8 cellular contexts compared by ENCODE assay signal in genomic region chr4:111937368-111937767, GRCh38.
DNase-seq lines count a peak whose midpoint lies in the region; ATAC-seq and TF ChIP-seq lines count a peak whose summit lies in the region.

No MANE protein-coding gene starts in this region.

- TF ChIP-seq CTCF in AG09319 (IDR thresholded peaks at IDR 0.05; ENCODE audit: low read depth, low read length), result peak; percentile 32
- peak; percentile 54; the same call in 1 of the 2 replicates for TF ChIP-seq CTCF in OCI-LY1 (IDR thresholded peaks at IDR 0.05; ENCODE audit: low read length)
- no peak for TF ChIP-seq CTCF in vagina (IDR thresholded peaks at IDR 0.05)
- TF ChIP-seq CTCF in tibial nerve (IDR thresholded peaks at IDR 0.05), result no peak

- TF ChIP-seq EP300 in tibial nerve (IDR thresholded peaks at IDR 0.05), result no peak

- H3K9ac ChIP-seq in OCI-LY1 (ENCODE audit: low read length), result no peak overlapping the region

- H3K27ac Mint-ChIP-seq in activated T-helper 2 cell treated with anti-CD3 and anti-CD28 coated beads, Interferon-gamma antibody, Interleukin-2, Interleukin-4, amounts not matched to agents 10 μg/mL and 5 μg/mL and 100 μg/mL, durations not matched to agents 14 hours and 24 hours and 36 hours, result no peak overlapping the region

- intact Hi-C loops in vagina (cut with DNase I), result no loop called here
- intact Hi-C loops in activated T-helper 2 cell treated with anti-CD3 and anti-CD28 coated beads, Interferon-gamma antibody, Interleukin-2, Interleukin-4, amounts not matched to agents 10 μg/mL and 5 μg/mL and 100 μg/mL, durations not matched to agents 14 hours and 24 hours and 36 hours (cut with micrococcal nuclease), result loop anchor here (10.0 kb wide), 1 partner anchor 293 kb away; no protein-coding TSS in a partner anchor

- no peaks in the 10 kb centered on the region for H3K9me3 Mint-ChIP-seq in activated T-helper 2 cell treated with anti-CD3 and anti-CD28 coated beads, Interferon-gamma antibody, Interleukin-2, Interleukin-4, amounts not matched to agents 10 μg/mL and 5 μg/mL and 100 μg/mL, durations not matched to agents 14 hours and 24 hours and 36 hours

- H3F3A ChIP-seq in OCI-LY1 (ENCODE audit: insufficient read depth, low read length), result no peaks in the 10 kb centered on the region

- H3K27me3 Mint-ChIP-seq in activated T-helper 2 cell treated with anti-CD3 and anti-CD28 coated beads, Interferon-gamma antibody, Interleukin-2, Interleukin-4, amounts not matched to agents 10 μg/mL and 5 μg/mL and 100 μg/mL, durations not matched to agents 14 hours and 24 hours and 36 hours (ENCODE audit: low read depth), result no peaks in the 10 kb centered on the region

- DNase-seq in AG09319 (ENCODE audit: extremely low read depth, low read depth), result peak; percentile 12
- DNase-seq in glomerular visceral epithelial cell (ENCODE audit: extremely low spot score), result peak; percentile 29
- DNase-seq in vagina (ENCODE audit: extremely low spot score in 2 of 2), result no peak
- DNase-seq in tibial nerve (ENCODE audit: low spot score in 2 of 2), result no peak
- DNase-seq in activated T-helper 2 cell treated with anti-CD3 and anti-CD28 coated beads, Interferon-gamma antibody, Interleukin-2, Interleukin-4, amounts not matched to agents 10 μg/mL and 5 μg/mL and 100 μg/mL, durations not matched to agents 14 hours and 24 hours and 36 hours (ENCODE audit: low spot score), result no peak

- H3K36me3 ChIP-seq in OCI-LY1 (ENCODE audit: insufficient read depth, low read length) (no peaks in the 10 kb centered on the region), vagina (no peaks in the 10 kb centered on the region), tibial nerve (no peaks in the 10 kb centered on the region)

- H3K9me2 ChIP-seq in OCI-LY1 (ENCODE audit: low read depth, low read length), result no peaks in the 10 kb centered on the region

- H3K9me3 ChIP-seq in OCI-LY1 (ENCODE audit: low read length), result no peaks in the 10 kb centered on the region
- no peaks in the 10 kb centered on the region for H3K9me3 ChIP-seq in vagina
- H3K9me3 ChIP-seq in tibial nerve, result no peaks in the 10 kb centered on the region

- no peak overlapping the region for H3K4me2 ChIP-seq in OCI-LY1 (ENCODE audit: low read length)

- no peaks in the 10 kb centered on the region for H4K20me1 ChIP-seq in OCI-LY1 (ENCODE audit: insufficient read depth, low read length)

- no peak overlapping the region for H2AFZ ChIP-seq in OCI-LY1 (ENCODE audit: low read length)

- H3K27ac ChIP-seq in OCI-LY1 (ENCODE audit: low read depth, low read length, poor library complexity, severe bottlenecking) (no peak overlapping the region), vagina (no peak overlapping the region), tibial nerve (no peak overlapping the region)

- no peaks in the 10 kb centered on the region for H3K36me3 Mint-ChIP-seq in activated T-helper 2 cell treated with anti-CD3 and anti-CD28 coated beads, Interferon-gamma antibody, Interleukin-2, Interleukin-4, amounts not matched to agents 10 μg/mL and 5 μg/mL and 100 μg/mL, durations not matched to agents 14 hours and 24 hours and 36 hours (ENCODE audit: low read depth)

- H3K4me1 ChIP-seq in OCI-LY1 (ENCODE audit: insufficient read depth, low read length, severe bottlenecking), result no peaks in the 10 kb centered on the region
- no peaks in the 10 kb centered on the region for H3K4me1 ChIP-seq in vagina
- no peaks in the 10 kb centered on the region for H3K4me1 ChIP-seq in tibial nerve

- H3K4me3 ChIP-seq in OCI-LY1 (ENCODE audit: low read depth, low read length, poor library complexity, severe bottlenecking), result no peak overlapping the region
- H3K4me3 ChIP-seq in vagina, result no peak overlapping the region
- no peak overlapping the region for H3K4me3 ChIP-seq in tibial nerve

- H3K79me2 ChIP-seq in OCI-LY1 (ENCODE audit: insufficient read depth, low read length), result no peaks in the 10 kb centered on the region

- no peak overlapping the region for H3K4me3 Mint-ChIP-seq in activated T-helper 2 cell treated with anti-CD3 and anti-CD28 coated beads, Interferon-gamma antibody, Interleukin-2, Interleukin-4, amounts not matched to agents 10 μg/mL and 5 μg/mL and 100 μg/mL, durations not matched to agents 14 hours and 24 hours and 36 hours (ENCODE audit: low read depth)

- ATAC-seq in GM18907 (IDR thresholded peaks at IDR 0.05; ENCODE audit: unreplicated experiment) (peak; percentile 89), HG03108 (IDR thresholded peaks at IDR 0.05; ENCODE audit: unreplicated experiment) (peak; percentile 73)

- TF ChIP-seq POLR2A in vagina (IDR thresholded peaks at IDR 0.05), result no peak
- no peak for TF ChIP-seq POLR2A in tibial nerve (IDR thresholded peaks at IDR 0.05)

- no peaks in the 10 kb centered on the region for H3K4me1 Mint-ChIP-seq in activated T-helper 2 cell treated with anti-CD3 and anti-CD28 coated beads, Interferon-gamma antibody, Interleukin-2, Interleukin-4, amounts not matched to agents 10 μg/mL and 5 μg/mL and 100 μg/mL, durations not matched to agents 14 hours and 24 hours and 36 hours (ENCODE audit: low read depth)

- H3K27me3 ChIP-seq in OCI-LY1 (ENCODE audit: insufficient read depth, low read length) (no peaks in the 10 kb centered on the region), vagina (no peaks in the 10 kb centered on the region), tibial nerve (no peaks in the 10 kb centered on the region)

Comparison
In these comparisons a context has a peak if more than half of its experiments do, and no peak if none do; other contexts are left out.
1. DNase-seq: peak in AG09319 (single experiment) and glomerular visceral epithelial cell (single experiment); none in vagina (0 of 2), tibial nerve (0 of 2) and activated T-helper 2 cell treated with anti-CD3 and anti-CD28 coated beads, Interferon-gamma antibody, Interleukin-2, Interleukin-4, amounts not matched to agents 10 μg/mL and 5 μg/mL and 100 μg/mL, durations not matched to agents 14 hours and 24 hours and 36 hours (single experiment).
2. CTCF ChIP-seq: peak in AG09319 (single experiment) and OCI-LY1 (single experiment); none in vagina (0 of 3) and tibial nerve (0 of 5).